In genomic region chr4:24713604-24714003, GRCh38 we compare ENCODE assay signal across 21 cellular contexts.
DNase-seq lines count a peak whose midpoint lies in the region; ATAC-seq, FAIRE-seq and TF ChIP-seq lines count a peak whose summit lies in the region.
"Had no signal": no experiment of that assay in that cellular context is flagged by ENCODE, and none has a peak within 500 bp of the region (broad histone marks: within the 10 kb centered on the region; RNA-seq: fewer than 3 reads in every experiment).

No MANE protein-coding gene starts in this region.

- TF ChIP-seq EP300 in HepG2 (IDR thresholded peaks at IDR 0.05; ENCODE audit: low read depth in 2 of 2, low read length in 2 of 2) (no peak), HepG2 (CRISPR knock-in tag; IDR thresholded peaks at IDR 0.05; ENCODE audit: borderline replicate concordance) (no peak), K562 (IDR thresholded peaks at IDR 0.05; ENCODE audit: low read length) (no peak)

- H3K9me3 ChIP-seq in HepG2 (ENCODE audit: low read length) (no peaks in the 10 kb centered on the region), right lobe of liver (no peaks in the 10 kb centered on the region), K562 (replicated peaks; ENCODE audit: control insufficient read depth, insufficient read depth, low read depth, low read length) (0 out of 2 replicates have a peak, but pooled peaks cover 2% of the 10 kb centered on the region), mammary epithelial cell (replicated peaks; ENCODE audit: insufficient read depth, low read length) (no peaks in the 10 kb centered on the region)

- TF ChIP-seq RAD21 in HepG2 (CRISPR knock-in tag; IDR thresholded peaks at IDR 0.05): no peak
- TF ChIP-seq RAD21 in K562 (CRISPR knock-in tag; conservative IDR thresholded peaks at IDR 0.05 in 1 of 2, IDR thresholded peaks at IDR 0.05 in 1 of 2): no peak

- H3K27ac ChIP-seq in HepG2 (ENCODE audit: extremely low read length, insufficient read depth, low read length) (no peak overlapping the region), right lobe of liver (no peak overlapping the region), K562 (ENCODE audit: extremely low read depth, low read depth, low read length) (no peak overlapping the region), mammary epithelial cell (ENCODE audit: insufficient read depth, low read depth, low read length) (no peak overlapping the region)
- H3K27ac ChIP-seq: 22Rv1; A549; BLaER1 treated with 17β-estradiol and CSF1 and Interleukin-3, amounts not matched to agents 10 nM and 100 nM; C4-2B had no signal

- H3K9me1 ChIP-seq in K562 (ENCODE audit: control insufficient read depth, insufficient read depth, low read length): no peaks in the 10 kb centered on the region

- H4K20me1 ChIP-seq in HepG2 (ENCODE audit: insufficient read depth, low read length): no peaks in the 10 kb centered on the region
- H4K20me1 ChIP-seq in K562 (replicated peaks; ENCODE audit: control insufficient read depth, insufficient read depth, low read length): no peaks in the 10 kb centered on the region
- no peaks in the 10 kb centered on the region for H4K20me1 ChIP-seq in mammary epithelial cell (ENCODE audit: insufficient read depth, low read length)
- H4K20me1 ChIP-seq: BLaER1 treated with 17β-estradiol and CSF1 and Interleukin-3, amounts not matched to agents 10 nM and 100 nM had no signal

- H3K9ac ChIP-seq in HepG2 (ENCODE audit: insufficient read depth, low read depth, low read length) (no peak overlapping the region), K562 (ENCODE audit: insufficient read depth in 1 of 2, low read depth in 2 of 2, low read length in 2 of 2) (no peak overlapping the region), mammary epithelial cell (ENCODE audit: insufficient read depth, low read length) (no peak overlapping the region)
- H3K9ac ChIP-seq: BLaER1 treated with 17β-estradiol and CSF1 and Interleukin-3, amounts not matched to agents 10 nM and 100 nM had no signal

- ATAC-seq in HepG2 (no peak), right lobe of liver (no peak), K562 (no peak), GM21526 (IDR thresholded peaks at IDR 0.05; ENCODE audit: low FRiP score, unreplicated experiment) (no peak)
- ATAC-seq: A549; CD8-positive, alpha-beta T cell had no signal

- POLR2A ChIA-PET in HepG2 (lab: Yijun Ruan, JAX) (no interaction called here), K562 (lab: Yijun Ruan, JAX) (no interaction called here)

- no peaks in the 10 kb centered on the region for H3K79me2 ChIP-seq in HepG2 (ENCODE audit: insufficient read depth, low read length)
- no peaks in the 10 kb centered on the region for H3K79me2 ChIP-seq in K562 (ENCODE audit: control insufficient read depth, insufficient read depth, low read length)
- H3K79me2 ChIP-seq in mammary epithelial cell (ENCODE audit: insufficient read depth, low read length): no peaks in the 10 kb centered on the region

- intact Hi-C loops in HepG2 (cut with micrococcal nuclease; ENCODE audit: unreplicated experiment) (no loop called here), right lobe of liver (cut with DNase I) (no loop called here), K562 (cut with micrococcal nuclease) (no loop called here), mammary epithelial cell (cut with micrococcal nuclease) (no loop called here)

- no peaks in the 10 kb centered on the region for H3K36me3 ChIP-seq in HepG2 (replicated peaks in 1 of 2; ENCODE audit: control insufficient read depth in 1 of 2, insufficient read depth in 2 of 2, low read length in 2 of 2)
- no peaks in the 10 kb centered on the region for H3K36me3 ChIP-seq in right lobe of liver
- H3K36me3 ChIP-seq in K562 (ENCODE audit: control insufficient read depth, insufficient read depth, low read length): no peaks in the 10 kb centered on the region
- no peaks in the 10 kb centered on the region for H3K36me3 ChIP-seq in mammary epithelial cell (ENCODE audit: insufficient read depth, low read length)
- H3K36me3 ChIP-seq: BLaER1 treated with 17β-estradiol and CSF1 and Interleukin-3, amounts not matched to agents 10 nM and 100 nM had no signal

- DNase-seq in HepG2 (ENCODE audit: low spot score) (no peak), right lobe of liver (no peak), K562 (ENCODE audit: extremely low read depth in 1 of 4, low spot score in 3 of 4) (no peak), renal cortical epithelial cell (ENCODE audit: low read depth) (peak; percentile 16), mammary epithelial cell (no peak)
- DNase-seq: AML-193; Caco-2; Calu3; CD4-positive, alpha-beta T cell; CD8-positive, alpha-beta T cell; DMS79 treated with DMSO at 0.1 percent for 48 hours; GF-D8 had no signal

- H2AFZ ChIP-seq in HepG2 (ENCODE audit: low read length): no peak overlapping the region
- H2AFZ ChIP-seq in K562 (ENCODE audit: low read depth, low read length): no peak overlapping the region
- no peak overlapping the region for H2AFZ ChIP-seq in mammary epithelial cell (ENCODE audit: low read depth, low read length)

- dilution Hi-C loops in mammary epithelial cell (cut with HindIII; ENCODE audit: low sequenced_read_pairs): no loop called here

- BruUV-seq in HepG2 (replicated peaks; lab: Mats Ljungman, UMichigan): no TSS peak
- BruUV-seq in K562 (replicated peaks; lab: Mats Ljungman, UMichigan): no TSS peak
- no TSS peak for BruUV-seq in mammary epithelial cell (replicated peaks; lab: Mats Ljungman, UMichigan)

- TF ChIP-seq POLR2A in HepG2 (IDR thresholded peaks at IDR 0.05; ENCODE audit: insufficient read depth in 1 of 2, low read depth in 2 of 2, low read length in 2 of 2) (no peak), right lobe of liver (IDR thresholded peaks at IDR 0.05) (no peak), K562 (conservative IDR thresholded peaks at IDR 0.05) (no peak)

- WGBS in HepG2 (ENCODE audit: low lambda C conversion rate): 6% methylated on average over 2 of the region's 2 CpGs
- WGBS in right lobe of liver (ENCODE audit: insufficient coverage, low coverage, low lambda C conversion rate, missing lambda C conversion rate): 38% methylated on average over 2 of the region's 2 CpGs
- 2% methylated on average over 2 of the region's 2 CpGs for WGBS in K562 (ENCODE audit: insufficient coverage, low coverage, missing lambda C conversion rate)
- WGBS in mammary epithelial cell (ENCODE audit: low coverage, missing lambda C conversion rate): 72% methylated on average over 2 of the region's 2 CpGs

- H3K27me3 ChIP-seq in HepG2 (ENCODE audit: control insufficient read depth in 1 of 2, insufficient read depth in 2 of 2, low read length in 2 of 2) (no peaks in the 10 kb centered on the region), right lobe of liver (no peaks in the 10 kb centered on the region), K562 (ENCODE audit: control insufficient read depth in 2 of 2, insufficient read depth in 2 of 2, low read length in 2 of 2) (no peaks in the 10 kb centered on the region), mammary epithelial cell (ENCODE audit: insufficient read depth, low read length) (no peaks in the 10 kb centered on the region)
- H3K27me3 ChIP-seq: BLaER1 treated with 17β-estradiol and CSF1 and Interleukin-3, amounts not matched to agents 10 nM and 100 nM had no signal

- H3K4me1 ChIP-seq in HepG2 (ENCODE audit: insufficient read depth, low read length): no peaks in the 10 kb centered on the region
- H3K4me1 ChIP-seq in right lobe of liver: no peaks in the 10 kb centered on the region
- H3K4me1 ChIP-seq in K562 (replicated peaks in 1 of 2; ENCODE audit: control insufficient read depth in 2 of 2, insufficient read depth in 2 of 2, low read length in 2 of 2): no peaks in the 10 kb centered on the region
- H3K4me1 ChIP-seq in mammary epithelial cell (ENCODE audit: insufficient read depth, low read length): no peaks in the 10 kb centered on the region
- H3K4me1 ChIP-seq: A549; BLaER1 treated with 17β-estradiol and CSF1 and Interleukin-3, amounts not matched to agents 10 nM and 100 nM; Caco-2 had no signal

- CTCF ChIA-PET in HepG2 (lab: Yijun Ruan, JAX; ENCODE audit: low intra/inter-chr PET ratio, low total read pairs) (no interaction called here), K562 (lab: Yijun Ruan, JAX; ENCODE audit: low intra/inter-chr PET ratio) (no interaction called here), mammary epithelial cell (lab: Charles Lee; ENCODE audit: low non-redundant PET) (no interaction called here)

- H3K4me3 ChIP-seq in HepG2 (replicated peaks in 1 of 3; ENCODE audit: insufficient read depth in 1 of 3, low read depth in 2 of 3, low read length in 3 of 3): no peak overlapping the region
- no peak overlapping the region for H3K4me3 ChIP-seq in right lobe of liver
- no peak overlapping the region for H3K4me3 ChIP-seq in K562
- no peak overlapping the region for H3K4me3 ChIP-seq in mammary epithelial cell (replicated peaks in 1 of 3; ENCODE audit: insufficient read depth in 1 of 3, low read depth in 2 of 3, low read length in 3 of 3)
- H3K4me3 ChIP-seq: A549; BLaER1 treated with 17β-estradiol and CSF1 and Interleukin-3, amounts not matched to agents 10 nM and 100 nM had no signal

- in situ Hi-C loops in HepG2 (cut with HindIII; ENCODE audit: extremely low pct_ligation_motif_present, low pct_unique_long_range_greater_than_20kb) (no loop called here), K562 (cut with MboI) (no loop called here), mammary epithelial cell (cut with MboI; ENCODE audit: low sequenced_read_pairs in 2 of 2) (no loop called here)

- H3K4me2 ChIP-seq in HepG2 (ENCODE audit: low read depth, low read length): no peak overlapping the region
- H3K4me2 ChIP-seq in K562 (ENCODE audit: insufficient read depth, low read length): no peak overlapping the region
- H3K4me2 ChIP-seq in mammary epithelial cell (ENCODE audit: insufficient read depth, low read depth, low read length): no peak overlapping the region
- H3K4me2 ChIP-seq: A549; BLaER1 treated with 17β-estradiol and CSF1 and Interleukin-3, amounts not matched to agents 10 nM and 100 nM had no signal

- FAIRE-seq in HepG2 (lab: Jason Lieb, UNC) (no peak), K562 (lab: Jason Lieb, UNC) (no peak)
- FAIRE-seq: A549, D721Med, G401.6, GM12891, GM19239 had no signal

- TF ChIP-seq CTCF in HepG2 (CRISPR knock-in tag; IDR thresholded peaks at IDR 0.05): no peak
- no peak for TF ChIP-seq CTCF in right lobe of liver (IDR thresholded peaks at IDR 0.05)
- TF ChIP-seq CTCF in K562 (IDR thresholded peaks at IDR 0.05 in 2 of 3, conservative IDR thresholded peaks at IDR 0.05 in 1 of 3; ENCODE audit: insufficient read depth in 2 of 3, low read depth in 1 of 3, low read length in 3 of 3): no peak
- TF ChIP-seq CTCF in mammary epithelial cell (conservative IDR thresholded peaks at IDR 0.05 in 1 of 2, IDR thresholded peaks at IDR 0.05 in 1 of 2; ENCODE audit: extremely low read depth in 1 of 2, insufficient read depth in 1 of 2, low read depth in 1 of 2, low read length in 2 of 2): no peak

TF ChIP-seq in HepG2, 621 proteins besides CTCF, POLR2A, EP300 and RAD21 (continues in another document):
- peak; percentile 74 for TF ChIP-seq CEBPG (CRISPR knock-in tag; IDR thresholded peaks at IDR 0.05)
- TF ChIP-seq MYC (CRISPR knock-in tag; IDR thresholded peaks at IDR 0.05; ENCODE audit: borderline replicate concordance): no peak

Comparison
In these comparisons a context has a peak if more than half of its experiments do, and no peak if none do; other contexts are left out.
1. Of the 241 proteins assayed by ChIP-seq in both HepG2 and K562: peak only in HepG2: none; only in K562: none; in both: CEBPB; in neither: 239; mixed calls (peak in some experiments, not most) for 1.